ENCODE assay signal across 1 cellular context in genomic region chr5:38466444-38467189, GRCh38.
TF ChIP-seq lines count a peak whose summit lies in the region.

No MANE protein-coding gene starts in this region.

TF ChIP-seq in endothelial cell of umbilical vein, 7 proteins besides CTCF, POLR2A, EP300 and RAD21 (continued from another document):
- no peak for TF ChIP-seq EZH2 (IDR thresholded peaks at IDR 0.05; ENCODE audit: borderline replicate concordance, low read depth, low read length, severe bottlenecking)
TF ChIP-seq in endothelial cell of umbilical vein: peak in this region for 1.
